Comparison of ENCODE assay signal across 11 cellular contexts in genomic region chr11:134254433-134254832, GRCh38. TPM values are rescaled to one million over a fixed set of nuclear protein-coding genes. Genes with fewer than 3 reads are reported as not detected.
DNase-seq lines count a peak whose midpoint lies in the region; ATAC-seq, FAIRE-seq and TF ChIP-seq lines count a peak whose summit lies in the region.
"Had no signal": no experiment of that assay in that cellular context is flagged by ENCODE, and none has a peak within 500 bp of the region (broad histone marks: within the 10 kb centered on the region; RNA-seq: fewer than 3 reads in every experiment).

No MANE protein-coding gene starts in this region.

- WGBS in urinary bladder = 56% methylated on average over 3 of the region's 3 CpGs

- no peaks in the 10 kb centered on the region for H3K9me3 Mint-ChIP-seq in astrocyte (ENCODE audit: unreplicated experiment)

- H3K4me3 ChIP-seq in left ventricle myocardium inferior (peak overlapping the region; percentile 98), astrocyte (ENCODE audit: insufficient read depth, low read depth, low read length) (peak overlapping the region; percentile 60), lower lobe of right lung (peak overlapping the region; percentile 88), urinary bladder (ENCODE audit: low read depth, low read length) (peak overlapping the region; percentile 75)

- peaks cover 10% of the 10 kb centered on the region for H3K36me3 Mint-ChIP-seq in astrocyte (ENCODE audit: low read depth, unreplicated experiment)

- peaks cover 25% of the 10 kb centered on the region for H3K79me2 ChIP-seq in astrocyte (ENCODE audit: insufficient read depth, low read length)

- no peak for FAIRE-seq in astrocyte (lab: Jason Lieb, UNC)

- ATAC-seq in Right ventricle myocardium inferior = no peak
- ATAC-seq in lower lobe of right lung = no peak
- no peak for ATAC-seq in HG03460 (IDR thresholded peaks at IDR 0.05; ENCODE audit: unreplicated experiment)

- peak overlapping the region; percentile 75 for H3K9ac ChIP-seq in astrocyte (ENCODE audit: low read length)

- no peak overlapping the region for H3K27ac Mint-ChIP-seq in astrocyte (ENCODE audit: unreplicated experiment)

- peaks cover 45% of the 10 kb centered on the region for H3K36me3 ChIP-seq in left ventricle myocardium inferior
- peaks cover 11% of the 10 kb centered on the region for H3K36me3 ChIP-seq in astrocyte (ENCODE audit: insufficient read depth, low read length)
- peaks cover 50% of the 10 kb centered on the region for H3K36me3 ChIP-seq in lower lobe of right lung
- no peaks in the 10 kb centered on the region for H3K36me3 ChIP-seq in urinary bladder (ENCODE audit: insufficient read depth)

- peaks cover 4% of the 10 kb centered on the region for H3K4me1 Mint-ChIP-seq in astrocyte (ENCODE audit: low read depth, unreplicated experiment)

- peaks cover 42% of the 10 kb centered on the region for H3K4me1 ChIP-seq in left ventricle myocardium inferior
- peaks cover 10% of the 10 kb centered on the region for H3K4me1 ChIP-seq in astrocyte (ENCODE audit: insufficient read depth, low read length)
- peaks cover 46% of the 10 kb centered on the region for H3K4me1 ChIP-seq in lower lobe of right lung
- H3K4me1 ChIP-seq in urinary bladder (ENCODE audit: insufficient read depth) = peaks cover 5% of the 10 kb centered on the region

- H3K4me2 ChIP-seq in astrocyte (ENCODE audit: low read length) = peak overlapping the region; percentile 98

- peak overlapping the region; percentile 98 for H3K4me3 Mint-ChIP-seq in astrocyte (ENCODE audit: unreplicated experiment)

- no peaks in the 10 kb centered on the region for H3K27me3 Mint-ChIP-seq in astrocyte (ENCODE audit: low read depth, unreplicated experiment)

- peaks cover 16% of the 10 kb centered on the region for H4K20me1 ChIP-seq in astrocyte (ENCODE audit: insufficient read depth, low read length)

- H3K27ac ChIP-seq in left ventricle myocardium inferior (replicated peaks) = no peak overlapping the region
- H3K27ac ChIP-seq in astrocyte (ENCODE audit: low read depth, low read length) = no peak overlapping the region
- no peak overlapping the region for H3K27ac ChIP-seq in lower lobe of right lung
- H3K27ac ChIP-seq in urinary bladder (ENCODE audit: low read depth) = no peak overlapping the region
- H3K27ac ChIP-seq: adrenal gland had no signal

- H3K27me3 ChIP-seq in left ventricle myocardium inferior (ENCODE audit: low read depth) (no peaks in the 10 kb centered on the region), astrocyte (ENCODE audit: insufficient read depth, low read length) (no peaks in the 10 kb centered on the region), lower lobe of right lung (ENCODE audit: low read depth) (no peaks in the 10 kb centered on the region)
- H3K27me3 ChIP-seq: adrenal gland had no signal

- H3K9me3 ChIP-seq in left ventricle myocardium inferior (replicated peaks) (no peaks in the 10 kb centered on the region), astrocyte (ENCODE audit: insufficient read depth, low read depth, low read length) (no peaks in the 10 kb centered on the region), lower lobe of right lung (no peaks in the 10 kb centered on the region)
- H3K9me3 ChIP-seq: adrenal gland had no signal

- intact Hi-C loops in left ventricle myocardium inferior (cut with micrococcal nuclease) = no loop called here
- intact Hi-C loops in Right ventricle myocardium inferior (cut with DNase I) = no loop called here
- intact Hi-C loops in lower lobe of right lung (cut with DNase I) = no loop called here

- DNase-seq in left ventricle myocardium inferior (no peak), Right ventricle myocardium inferior (ENCODE audit: missing footprints) (no peak), astrocyte (ENCODE audit: low read depth) (no peak), lower lobe of right lung (no peak), retina (no peak), NCI-H526 (lab: John Stamatoyannopoulos, UW) (no peak)
- DNase-seq: DMS153, NCI-H510A had no signal

- H2AFZ ChIP-seq in astrocyte (ENCODE audit: low read depth, low read length) = no peak overlapping the region

- TF ChIP-seq CTCF in left ventricle myocardium inferior (IDR thresholded peaks at IDR 0.05; ENCODE audit: borderline replicate concordance) (no peak), astrocyte (IDR thresholded peaks at IDR 0.05; ENCODE audit: insufficient read depth, low read depth, low read length) (no peak), lower lobe of right lung (IDR thresholded peaks at IDR 0.05) (no peak)

RNA-seq across cellular contexts. Expression of gene ACAD8, which starts 1.1 kb away (rescaled TPM):
- 40.7 TPM for total RNA-seq in left ventricle myocardium inferior
- total RNA-seq in Right ventricle myocardium inferior = 36.1 TPM
- total RNA-seq in astrocyte = 15.2 and 15.8 TPM in 2 replicates
- total RNA-seq in lower lobe of right lung = 33.9 TPM
- total RNA-seq in urinary bladder = 20.1 TPM
- polyA plus RNA-seq in urinary bladder = 24.0 TPM

RNA-seq across cellular contexts. Expression of gene THYN1, which starts 1.3 kb away (rescaled TPM):
- total RNA-seq in left ventricle myocardium inferior (41.2 TPM), Right ventricle myocardium inferior (36.8 TPM), astrocyte (30.5 and 31.6 TPM in 2 replicates), lower lobe of right lung (33.7 TPM), urinary bladder (47.2 TPM)
- 61.7 TPM for polyA plus RNA-seq in urinary bladder

RNA-seq across cellular contexts. Expression of gene GLB1L3, which starts 21.7 kb away (rescaled TPM):
- total RNA-seq in left ventricle myocardium inferior (not detected), Right ventricle myocardium inferior (not detected), astrocyte (0.20 and 0.22 TPM in 2 replicates), lower lobe of right lung (0.27 TPM), urinary bladder (0.11 TPM)
- polyA plus RNA-seq in urinary bladder = 0.13 TPM

RNA-seq across cellular contexts. Expression of gene VPS26B, which starts 30.0 kb away (rescaled TPM):
- total RNA-seq in left ventricle myocardium inferior (37.6 TPM), Right ventricle myocardium inferior (39.5 TPM), astrocyte (46.6 and 47.8 TPM in 2 replicates), lower lobe of right lung (42.7 TPM), urinary bladder (33.6 TPM)
- 38.3 TPM for polyA plus RNA-seq in urinary bladder

RNA-seq across cellular contexts. Expression of gene NCAPD3, which starts 30.7 kb away (rescaled TPM):
- total RNA-seq in left ventricle myocardium inferior (17.2 TPM), Right ventricle myocardium inferior (12.3 TPM), astrocyte (17.0 and 18.5 TPM in 2 replicates), lower lobe of right lung (17.6 TPM), urinary bladder (29.1 TPM)
- polyA plus RNA-seq in urinary bladder = 9.5 TPM
